ENCODE assay signal across 1 cellular context in the genomic region with DNA sequence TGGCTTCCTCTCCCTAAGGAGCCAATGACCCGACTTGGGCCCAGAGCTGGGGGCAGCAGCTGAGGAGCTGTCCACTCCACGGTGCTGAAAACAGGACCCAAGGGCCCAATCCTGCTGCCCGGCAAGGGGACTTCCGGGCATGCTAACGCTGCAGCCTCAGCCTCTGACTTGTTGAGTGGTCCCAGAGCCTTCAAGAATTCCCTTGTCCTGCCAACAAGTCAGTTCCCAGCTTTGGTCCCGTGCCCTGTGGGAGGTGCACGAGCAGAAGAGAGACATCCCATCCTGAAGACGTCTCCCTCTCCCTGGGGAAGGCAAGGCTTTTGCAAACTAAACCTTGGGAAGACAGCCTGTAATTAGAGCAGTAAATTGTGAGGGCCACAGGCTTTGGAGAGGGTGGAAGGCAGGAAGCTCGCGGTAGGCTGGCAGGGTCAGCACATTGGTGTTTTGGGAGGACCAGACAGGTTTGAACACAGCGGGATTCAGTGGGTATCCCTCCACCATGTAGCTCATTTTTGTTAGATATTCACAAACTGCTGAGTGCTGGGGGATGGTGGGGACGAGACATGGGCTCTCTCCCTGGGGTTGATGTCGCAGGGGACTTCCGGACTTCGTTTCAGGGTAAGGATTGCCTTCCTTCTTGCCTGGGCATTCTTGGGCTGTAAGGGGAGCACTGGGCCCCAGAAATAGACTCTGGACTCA.
TF ChIP-seq lines count a peak whose summit lies in the region.

No MANE protein-coding gene starts in this region.

TF ChIP-seq in GM12891, 5 proteins besides CTCF, POLR2A, EP300 and RAD21:
- TF ChIP-seq POU2F2 (IDR thresholded peaks at IDR 0.05; ENCODE audit: low read depth, low read length) (no peak), TAF1 (IDR thresholded peaks at IDR 0.05; ENCODE audit: low read depth, low read length) (no peak), SPI1 (IDR thresholded peaks at IDR 0.05; ENCODE audit: low read depth, low read length) (no peak), PAX5 (IDR thresholded peaks at IDR 0.05; ENCODE audit: insufficient read depth, low read length, severe bottlenecking) (no peak), POLR2AphosphoS5 (IDR thresholded peaks at IDR 0.05; ENCODE audit: low read depth, low read length) (no peak)
